Comparison of ENCODE assay signal across 2 cellular contexts in genomic region chr4:75725942-75726538, GRCh38.
A peak's percentile ranks its signal among the peaks of the same experiment; 100 is the strongest.
TF ChIP-seq lines count a peak whose summit lies in the region.

No MANE protein-coding gene starts in this region.

TF ChIP-seq in K562, 482 proteins besides CTCF, POLR2A, EP300 and RAD21:
- TF ChIP-seq POLR3A (IDR thresholded peaks at IDR 0.05; ENCODE audit: borderline replicate concordance, extremely low read depth, insufficient read depth, insufficient read length) (peak; percentile 21), ADNP (tag; IDR thresholded peaks at IDR 0.05) (peak; percentile 71)
TF ChIP-seq in K562: peak in this region for 2; not testable (repeated sequence) for 480.

TF ChIP-seq in HepG2, 621 proteins besides CTCF, POLR2A, EP300 and RAD21:
- TF ChIP-seq KDM2A (CRISPR knock-in tag; IDR thresholded peaks at IDR 0.05; ENCODE audit: borderline replicate concordance, low read depth) = 0 out of 2 replicates have a peak, but pooled peaks have one; percentile 29
- TF ChIP-seq SAP130 (CRISPR knock-in tag; IDR thresholded peaks at IDR 0.05; ENCODE audit: low read depth) = 0 out of 2 replicates have a peak, but pooled peaks have one; percentile 4
